In genomic region chr9:134139081-134139480, GRCh38 we compare ENCODE assay signal across 14 cellular contexts. TPM values are rescaled to one million over a fixed set of nuclear protein-coding genes. Genes with fewer than 3 reads are reported as not detected.
DNase-seq lines count a peak whose midpoint lies in the region; ATAC-seq and TF ChIP-seq lines count a peak whose summit lies in the region.
"Had no signal": no experiment of that assay in that cellular context is flagged by ENCODE, and none has a peak within 500 bp of the region (broad histone marks: within the 10 kb centered on the region; RNA-seq: fewer than 3 reads in every experiment).

No MANE protein-coding gene starts in this region.

- no peaks in the 10 kb centered on the region for H3K9me2 ChIP-seq in PC-3 (replicated peaks; ENCODE audit: low read length)

- no peak for TF ChIP-seq POLR2A in esophagus squamous epithelium (IDR thresholded peaks at IDR 0.05)

- H3K27me3 ChIP-seq in DND-41 (ENCODE audit: insufficient read depth, low read length, poor library complexity) (no peaks in the 10 kb centered on the region), NT2/D1 (ENCODE audit: insufficient read depth, insufficient read length) (no peaks in the 10 kb centered on the region), esophagus squamous epithelium (no peaks in the 10 kb centered on the region), PC-3 (ENCODE audit: low read length) (no peaks in the 10 kb centered on the region)
- no peaks in the 10 kb centered on the region for H3K27me3 ChIP-seq in effector memory CD4-positive, alpha-beta T cell (replicated peaks; ENCODE audit: control insufficient read depth, insufficient read depth, low read length, poor library complexity, severe bottlenecking)

- H3K4me2 ChIP-seq in DND-41 (ENCODE audit: insufficient read depth, low read length) (peak overlapping the region; percentile 96), PC-3 (ENCODE audit: low read length) (no peak overlapping the region)

- peaks cover 39% of the 10 kb centered on the region for H3K4me1 ChIP-seq in DND-41 (ENCODE audit: insufficient read depth, low read length)
- H3K4me1 ChIP-seq in NT2/D1 (ENCODE audit: insufficient read depth, insufficient read length): peaks cover 17% of the 10 kb centered on the region
- peaks cover 34 to 51% (median 35%) of the 10 kb centered on the region in 3 donors for H3K4me1 ChIP-seq in esophagus squamous epithelium
- H3K4me1 ChIP-seq in effector memory CD4-positive, alpha-beta T cell (ENCODE audit: control insufficient read depth, insufficient read depth, low read length, poor library complexity, severe bottlenecking): peaks cover 17% of the 10 kb centered on the region
- H3K4me1 ChIP-seq in PC-3 (ENCODE audit: insufficient read depth, low read length): peaks cover 25% of the 10 kb centered on the region

- intact Hi-C loops in esophagus squamous epithelium (cut with DNase I): no loop called here
- intact Hi-C loops in PC-3 (cut with micrococcal nuclease): loop anchor here (5.0 kb wide), 1 partner anchor 72 kb away; the partner anchor contains the start of gene BRD3

- H3K9ac ChIP-seq in DND-41 (ENCODE audit: low read depth, low read length) (peak overlapping the region; percentile 18; the same call in 1 of the 2 replicates), NT2/D1 (ENCODE audit: insufficient read length, low read depth) (peak overlapping the region; percentile 37), PC-3 (ENCODE audit: low read length) (no peak overlapping the region)

- H3K9me3 ChIP-seq in DND-41 (ENCODE audit: insufficient read depth, low read length, severe bottlenecking): no peaks in the 10 kb centered on the region
- no peaks in the 10 kb centered on the region for H3K9me3 ChIP-seq in NT2/D1 (ENCODE audit: insufficient read depth, low read length)
- no peaks in the 10 kb centered on the region for H3K9me3 ChIP-seq in esophagus squamous epithelium
- no peaks in the 10 kb centered on the region for H3K9me3 ChIP-seq in effector memory CD4-positive, alpha-beta T cell (ENCODE audit: control insufficient read depth, low read length)
- no peaks in the 10 kb centered on the region for H3K9me3 ChIP-seq in PC-3 (ENCODE audit: low read length)
- H3K9me3 ChIP-seq: thoracic aorta had no signal

- no peak for DNase-seq in DND-41
- no peak for DNase-seq in NT2/D1 (ENCODE audit: low read depth, low spot score)
- no peak for DNase-seq in esophagus squamous epithelium (lab: John Stamatoyannopoulos, UW)
- DNase-seq in occipital lobe (lab: John Stamatoyannopoulos, UW): peak; percentile 22
- DNase-seq in effector memory CD4-positive, alpha-beta T cell: no peak
- DNase-seq in NCI-H1436 (lab: John Stamatoyannopoulos, UW): no peak
- no peak for DNase-seq in SHP77 treated with DMSO at 0.1 percent for 48 hours (lab: John Stamatoyannopoulos, UW)
- no peak for DNase-seq in PC-3
- DNase-seq: activated naive CD8-positive, alpha-beta T cell treated with anti-CD3 and anti-CD28 coated beads, Interleukin-2, amount 50 U/mL, for 24 hours; DMS153; NCI-H2107; T-helper 2 cell had no signal

- peaks cover 68% of the 10 kb centered on the region for H3K79me2 ChIP-seq in DND-41 (ENCODE audit: insufficient read depth, low read length)
- H3K79me2 ChIP-seq in PC-3 (ENCODE audit: low read length): peaks cover 49% of the 10 kb centered on the region

- no peak for ATAC-seq in DND-41 (ENCODE audit: insufficient read depth, low read depth)
- no peak for ATAC-seq in PC-3
- ATAC-seq: activated naive CD8-positive, alpha-beta T cell treated with anti-CD3 and anti-CD28 coated beads, Interleukin-2, amount 50 U/mL, for 24 hours had no signal

- no TSS peak for BruUV-seq in PC-3 (replicated peaks; lab: Mats Ljungman, UMichigan)

- POLR2A ChIA-PET in PC-3 (lab: Charles Lee; ENCODE audit: unreplicated experiment): no interaction called here

- H3K27ac ChIP-seq in DND-41 (ENCODE audit: low read length) (peak overlapping the region; percentile 18; the same call in 1 of the 2 replicates), esophagus squamous epithelium (peak overlapping the region in 3 of 4 donors; percentile 12 to 36 (median 23)), PC-3 (ENCODE audit: low read length) (no peak overlapping the region)
- no peak overlapping the region for H3K27ac ChIP-seq in effector memory CD4-positive, alpha-beta T cell (ENCODE audit: insufficient read depth, low read length, poor library complexity, severe bottlenecking)
- H3K27ac ChIP-seq: thoracic aorta had no signal

- peaks cover 51% of the 10 kb centered on the region for H4K20me1 ChIP-seq in DND-41 (ENCODE audit: insufficient read depth, low read length)
- peaks cover 17% of the 10 kb centered on the region; the same call in 1 of the 2 replicates for H4K20me1 ChIP-seq in PC-3 (ENCODE audit: low read length)

- H3K36me3 ChIP-seq in DND-41 (ENCODE audit: insufficient read depth, low read length): peaks cover 55% of the 10 kb centered on the region
- peaks cover 64% of the 10 kb centered on the region for H3K36me3 ChIP-seq in NT2/D1 (ENCODE audit: insufficient read depth, insufficient read length, low read length)
- H3K36me3 ChIP-seq in esophagus squamous epithelium: peaks cover 6 to 45% (median 33%) of the 10 kb centered on the region in 3 donors
- peaks cover 30% of the 10 kb centered on the region for H3K36me3 ChIP-seq in effector memory CD4-positive, alpha-beta T cell (ENCODE audit: control insufficient read depth, insufficient read depth, low read length)
- peaks cover 9% of the 10 kb centered on the region; the same call in 1 of the 2 replicates for H3K36me3 ChIP-seq in PC-3 (ENCODE audit: low read depth, low read length)

- CTCF ChIA-PET in PC-3 (lab: Charles Lee): no interaction called here

- H2AFZ ChIP-seq in DND-41 (ENCODE audit: low read depth, low read length) (no peak overlapping the region), PC-3 (ENCODE audit: low read length) (no peak overlapping the region)

- H3F3A ChIP-seq in PC-3 (ENCODE audit: low read length, unreplicated experiment): no peaks in the 10 kb centered on the region

- TF ChIP-seq CTCF in DND-41 (IDR thresholded peaks at IDR 0.05; ENCODE audit: borderline replicate concordance, extremely low read depth, low read length, poor library complexity, severe bottlenecking) (no peak), esophagus squamous epithelium (IDR thresholded peaks at IDR 0.05) (no peak), PC-3 (conservative IDR thresholded peaks at IDR 0.05; ENCODE audit: low read depth, low read length) (no peak)

- 17 to 22% methylated on average over 6 to 11 of the region's 11 CpGs for WGBS in esophagus squamous epithelium, 2 donors

- H3K4me3 ChIP-seq in DND-41 (ENCODE audit: low read depth in 1 of 2, low read length in 2 of 2) (0 out of 4 replicates have a peak overlapping the region, but pooled peaks of 1 of the 2 experiments have one; percentile 13), NT2/D1 (ENCODE audit: insufficient read length, low read depth) (no peak overlapping the region), esophagus squamous epithelium (peak overlapping the region in 1 of 4 donors; percentile 6), PC-3 (ENCODE audit: low read length) (no peak overlapping the region)
- no peak overlapping the region for H3K4me3 ChIP-seq in effector memory CD4-positive, alpha-beta T cell (ENCODE audit: insufficient read depth, low read depth, low read length, poor library complexity, severe bottlenecking)

RNA-seq across cellular contexts. Expression of gene WDR5, which starts 3.2 kb away (rescaled TPM):
- total RNA-seq in esophagus squamous epithelium (10 to 100 TPM; 15.4 to 26.8 (median 23.1) TPM), occipital lobe (26.4 TPM), PC-3 (2014; rRNA removed) (29.1 and 35.7 TPM in 2 replicates)

RNA-seq across cellular contexts. Expression of gene RNU6ATAC, which starts 25.3 kb away (rescaled TPM):
- total RNA-seq in esophagus squamous epithelium (not detected), occipital lobe (not detected), PC-3 (2014; rRNA removed) (not detected in 2 replicates)
- total RNA-seq: LHCN-M2, thoracic aorta had no signal

Comparison
In these comparisons a context has a peak if more than half of its experiments do, and no peak if none do; other contexts are left out.
1. H3K27ac ChIP-seq: peak in DND-41 (single experiment) and esophagus squamous epithelium (3 of 4); none in effector memory CD4-positive, alpha-beta T cell (single experiment) and PC-3 (single experiment).